19 cellular contexts compared by ENCODE assay signal in genomic region chr2:234462218-234462992, GRCh38. TPM values are rescaled to one million over a fixed set of nuclear protein-coding genes. Genes with fewer than 3 reads are reported as not detected.
DNase-seq lines count a peak whose midpoint lies in the region; ATAC-seq and TF ChIP-seq lines count a peak whose summit lies in the region.
"Had no signal": no experiment of that assay in that cellular context is flagged by ENCODE, and none has a peak within 500 bp of the region (broad histone marks: within the 10 kb centered on the region; RNA-seq: fewer than 3 reads in every experiment).

No MANE protein-coding gene starts in this region.

- H3K36me3 ChIP-seq in Caco-2 (ENCODE audit: control insufficient read depth, insufficient read depth, low read length): no peaks in the 10 kb centered on the region
- H3K36me3 ChIP-seq: HAP-1, lower lobe of right lung, SJCRH30, transverse colon had no signal

- no peaks in the 10 kb centered on the region for H3K27me3 Mint-ChIP-seq in CD4-positive, alpha-beta T cell
- H3K27me3 Mint-ChIP-seq in Caco-2 (ENCODE audit: insufficient read depth, unreplicated experiment) (no peaks in the 10 kb centered on the region), immature natural killer cell (ENCODE audit: low read depth in 3 of 3) (peaks cover 0 to 7% (median 0%) of the 10 kb centered on the region in 3 donors)
- H3K27me3 Mint-ChIP-seq in activated T-cell treated with anti-CD3 and anti-CD28 coated beads, Interleukin-2, amount 50 U/mL, for 72 hours (ENCODE audit: low read depth): no peaks in the 10 kb centered on the region

- no peak for DNase-seq in CD4-positive, alpha-beta T cell
- DNase-seq in Caco-2 (peak; percentile 84 to 86), immature natural killer cell (peak in 1 of 3 donors; percentile 43), posterior vena cava (ENCODE audit: low spot score) (no peak)
- peak; percentile 39 to 49 for DNase-seq in activated T-cell treated with anti-CD3 and anti-CD28 coated beads, Interleukin-2, amount 50 U/mL, for 72 hours
- DNase-seq: DMS79, lower lobe of right lung, NCI-H1417 treated with DMSO at 0.1 percent for 48 hours, NCI-H2171, NCI-H748 treated with DMSO at 0.1 percent for 48 hours, SJCRH30, T-helper 9 cell, transverse colon had no signal

- BruUV-seq in Caco-2 (replicated peaks; lab: Mats Ljungman, UMichigan): TSS peak; percentile 42

- no peak for TF ChIP-seq CTCF in CD4-positive, alpha-beta T cell (IDR thresholded peaks at IDR 0.05)
- peak in 1 of 2 experiments; percentile 5 for TF ChIP-seq CTCF in Caco-2 (IDR thresholded peaks at IDR 0.05; ENCODE audit: insufficient read depth in 1 of 2, low read depth in 1 of 2, low read length in 1 of 2, severe bottlenecking in 1 of 2, unreplicated experiment in 1 of 2)

- no peaks in the 10 kb centered on the region for H3K9me3 ChIP-seq in CD4-positive, alpha-beta T cell (ENCODE audit: control insufficient read depth, low read length)
- H3K9me3 ChIP-seq in Caco-2: no peaks in the 10 kb centered on the region; the same call in 1 of the 2 replicates
- H3K9me3 ChIP-seq: lower lobe of right lung, SJCRH30, transverse colon had no signal

- H3K4me3 Mint-ChIP-seq in CD4-positive, alpha-beta T cell: peak overlapping the region; percentile 40
- H3K4me3 Mint-ChIP-seq in Caco-2 (ENCODE audit: unreplicated experiment): peak overlapping the region; percentile 59
- peak overlapping the region; percentile 27 to 48 for H3K4me3 Mint-ChIP-seq in activated T-cell treated with anti-CD3 and anti-CD28 coated beads, Interleukin-2, amount 50 U/mL, for 72 hours
- peak overlapping the region in 4 of 5 donors; percentile 45 to 63 (median 54) for H3K4me3 Mint-ChIP-seq in immature natural killer cell
- H3K4me3 Mint-ChIP-seq: dendritic cell treated with granulocyte-macrophage colony-stimulating factor and Interleukin-4, amounts not matched to agents 40 ng/mL and 50 ng/mL, for 4 days had no signal

- peak overlapping the region; percentile 89 for H3K27ac Mint-ChIP-seq in CD4-positive, alpha-beta T cell
- peak overlapping the region; percentile 95 for H3K27ac Mint-ChIP-seq in Caco-2 (ENCODE audit: unreplicated experiment)
- peak overlapping the region; percentile 25 for H3K27ac Mint-ChIP-seq in activated T-cell treated with anti-CD3 and anti-CD28 coated beads, Interleukin-2, amount 50 U/mL, for 72 hours
- H3K27ac Mint-ChIP-seq in immature natural killer cell: peak overlapping the region; percentile 44 to 90 (median 64)
- H3K27ac Mint-ChIP-seq: dendritic cell treated with granulocyte-macrophage colony-stimulating factor and Interleukin-4, amounts not matched to agents 40 ng/mL and 50 ng/mL, for 4 days had no signal

- intact Hi-C loops in CD4-positive, alpha-beta T cell (cut with DNase I, micrococcal nuclease): loop anchor here in 1 of 2 experiments (5.0 kb wide), 1 partner anchor 35 kb away; no protein-coding TSS in a partner anchor
- intact Hi-C loops in Caco-2 (cut with micrococcal nuclease; ENCODE audit: unreplicated experiment) (loop anchor here (1.0 to 5.0 kb wide), 7 partner anchors 14 to 325 kb away; no protein-coding TSS in a partner anchor), posterior vena cava (cut with DNase I) (no loop called here)

- peaks cover 81% of the 10 kb centered on the region for H3K4me1 Mint-ChIP-seq in CD4-positive, alpha-beta T cell (ENCODE audit: low read depth)
- H3K4me1 Mint-ChIP-seq in Caco-2 (ENCODE audit: low read depth, unreplicated experiment) (peaks cover 35% of the 10 kb centered on the region), immature natural killer cell (peaks cover 56 to 63% of the 10 kb centered on the region in 2 donors)
- peaks cover 86% of the 10 kb centered on the region for H3K4me1 Mint-ChIP-seq in activated T-cell treated with anti-CD3 and anti-CD28 coated beads, Interleukin-2, amount 50 U/mL, for 72 hours (ENCODE audit: low read depth)

- H3K4me3 ChIP-seq in Caco-2 (ENCODE audit: low read depth, low read length): no peak overlapping the region
- H3K4me3 ChIP-seq: HAP-1, lower lobe of right lung, SJCRH30, skin epidermis, transverse colon had no signal

- CTCF ChIA-PET in CD4-positive, alpha-beta T cell (lab: Charles Lee): interaction anchor here (0.7 to 2.0 kb wide), 2 partner anchors 26 to 37 kb away, joined by 3 to 10 read pairs; no protein-coding TSS in a partner anchor
- CTCF ChIA-PET in Caco-2 (lab: Charles Lee): interaction anchor here (1.0 kb wide), 1 partner anchor 15 kb away, joined by 3 read pairs; no protein-coding TSS in a partner anchor

- H3K27ac ChIP-seq in CD4-positive, alpha-beta T cell (ENCODE audit: low read depth, low read length): peak overlapping the region; percentile 81
- H3K27ac ChIP-seq: epithelial cell of prostate, lower lobe of right lung, SJCRH30, transverse colon had no signal

- H3K36me3 Mint-ChIP-seq in CD4-positive, alpha-beta T cell (ENCODE audit: low read depth): no peaks in the 10 kb centered on the region
- H3K36me3 Mint-ChIP-seq in Caco-2 (ENCODE audit: insufficient read depth, unreplicated experiment) (peaks cover 7% of the 10 kb centered on the region), immature natural killer cell (peaks cover 0 to 6% (median 0%) of the 10 kb centered on the region in 3 donors)
- peaks cover 9 to 10% of the 10 kb centered on the region in 2 donors for H3K36me3 Mint-ChIP-seq in activated T-cell treated with anti-CD3 and anti-CD28 coated beads, Interleukin-2, amount 50 U/mL, for 72 hours (ENCODE audit: insufficient read depth in 2 of 2)

- peaks cover 3% of the 10 kb centered on the region for H3K9me3 Mint-ChIP-seq in CD4-positive, alpha-beta T cell
- H3K9me3 Mint-ChIP-seq in Caco-2 (ENCODE audit: unreplicated experiment) (peaks cover 5% of the 10 kb centered on the region), immature natural killer cell (peaks cover 0 to 3% (median 0%) of the 10 kb centered on the region in 6 donors)
- H3K9me3 Mint-ChIP-seq in activated T-cell treated with anti-CD3 and anti-CD28 coated beads, Interleukin-2, amount 50 U/mL, for 72 hours: peaks cover 3 to 5% of the 10 kb centered on the region in 2 donors

- peaks cover 74% of the 10 kb centered on the region for H3K4me1 ChIP-seq in Caco-2
- H3K4me1 ChIP-seq: SJCRH30, transverse colon had no signal

- H3K27me3 ChIP-seq in CD4-positive, alpha-beta T cell (ENCODE audit: control insufficient read depth, insufficient read depth, low read length): no peaks in the 10 kb centered on the region
- no peaks in the 10 kb centered on the region for H3K27me3 ChIP-seq in Caco-2 (replicated peaks; ENCODE audit: control insufficient read depth, insufficient read depth, low read length)
- H3K27me3 ChIP-seq: transverse colon had no signal

- no peak for ATAC-seq in CD4-positive, alpha-beta T cell (ENCODE audit: poor library complexity)
- ATAC-seq in activated T-cell treated with anti-CD3 and anti-CD28 coated beads, Interleukin-2, amount 50 U/mL, for 72 hours (replicated peaks in 1 of 2): peak; percentile 37 to 61
- ATAC-seq in GM21515 (IDR thresholded peaks at IDR 0.05; ENCODE audit: unreplicated experiment) (no peak), GM21576 (IDR thresholded peaks at IDR 0.05; ENCODE audit: unreplicated experiment) (no peak)
- ATAC-seq: lower lobe of right lung had no signal

- POLR2A ChIA-PET in CD4-positive, alpha-beta T cell (lab: Charles Lee): interaction anchor here (4.6 to 11.7 kb wide), 4 partner anchors 11 to 172 kb away, joined by 38 to 230 read pairs (median 54); no protein-coding TSS in a partner anchor
- POLR2A ChIA-PET in Caco-2 (lab: Charles Lee): no interaction called here

RNA-seq across cellular contexts. Expression of gene ARL4C, which starts 34.5 kb away (rescaled TPM):
- total RNA-seq in CD4-positive, alpha-beta T cell: 100 to 1,000 TPM; 469 to 471 TPM
- 76.0 and 81.2 TPM in 2 replicates for total RNA-seq in Caco-2 (2022)
- total RNA-seq in activated T-cell treated with anti-CD3 and anti-CD28 coated beads, Interleukin-2, amount 50 U/mL, for 72 hours: 10 to 100 TPM; 52.9 to 53.7 TPM
- 100 to 1,000 TPM; 196 to 245 (median 243) TPM for polyA plus RNA-seq in immature natural killer cell
- 10 to 100 TPM; 12.5 to 13.0 TPM for total RNA-seq in posterior vena cava

Comparison
In these comparisons a context has a peak if more than half of its experiments do, and no peak if none do; other contexts are left out.
1. ATAC-seq: peak in activated T-cell treated with anti-CD3 and anti-CD28 coated beads, Interleukin-2, amount 50 U/mL, for 72 hours (2 of 2); none in CD4-positive, alpha-beta T cell (single experiment), GM21515 (single experiment) and GM21576 (single experiment).
2. DNase-seq: peak in Caco-2 (2 of 2) and activated T-cell treated with anti-CD3 and anti-CD28 coated beads, Interleukin-2, amount 50 U/mL, for 72 hours (2 of 2); none in CD4-positive, alpha-beta T cell (0 of 10) and posterior vena cava (single experiment).
3. H3K27ac Mint-ChIP-seq: peak in every context shown above with its lines; median percentile 95 in Caco-2; 89 in CD4-positive, alpha-beta T cell; 64 in immature natural killer cell; 25 in activated T-cell treated with anti-CD3 and anti-CD28 coated beads, Interleukin-2, amount 50 U/mL, for 72 hours.
4. Peak in every context shown above with its lines, with median percentiles within 50 percentile points of each other: H3K4me3 Mint-ChIP-seq.